ENCODE assay signal across 20 cellular contexts in the genomic region with DNA sequence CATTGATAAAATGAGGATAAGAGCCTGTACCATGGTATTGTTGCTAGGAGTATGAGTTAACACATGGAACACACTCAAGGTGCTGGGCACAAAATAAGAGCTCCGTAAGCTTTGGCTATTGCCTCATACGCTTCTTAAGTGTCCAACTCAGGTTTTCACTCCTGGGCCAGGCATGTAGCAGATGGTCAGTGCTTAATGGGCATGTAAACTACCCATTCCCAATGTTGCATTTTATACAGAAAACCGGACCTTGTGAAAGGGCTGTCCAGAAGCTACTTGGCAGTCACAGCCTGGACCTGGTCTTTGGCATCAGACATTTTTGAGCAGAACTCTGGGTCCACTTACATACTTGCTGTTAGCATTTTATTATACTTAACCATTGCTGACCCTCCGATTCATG.
"Had no signal": no experiment of that assay in that cellular context is flagged by ENCODE, and none has a peak within 500 bp of the region (broad histone marks: within the 10 kb centered on the region; RNA-seq: fewer than 3 reads in every experiment).

No MANE protein-coding gene starts in this region.

- DNase-seq: activated CD4-positive, alpha-beta memory T cell treated with anti-CD3 and anti-CD28 coated beads for 36 hours; activated CD4-positive, alpha-beta T cell treated with anti-CD3 and anti-CD28 coated beads for 48 hours; activated naive CD4-positive, alpha-beta T cell treated with Interleukin-2 at 50 U/mL for 16 hours; activated naive CD8-positive, alpha-beta T cell treated with anti-CD3 and anti-CD28 coated beads, Interleukin-2, amount 10 ng/mL, durations not matched to agents 7 days and 5 days; activated T-cell treated with anti-CD3 and anti-CD28 coated beads, Interleukin-2, amount 50 U/mL, for 48 hours; amniotic stem cell; erythroblast; foreskin fibroblast; retina; stimulated activated CD4-positive, alpha-beta T cell treated with anti-CD3 and anti-CD28 coated beads, Interleukin-2, amount 100 ng/mL, for 48 hours; stimulated activated CD8-positive, alpha-beta memory T cell treated with anti-CD3 and anti-CD28 coated beads, Interleukin-4, amount 100 ng/mL, for 48 hours; stimulated activated naive CD4-positive, alpha-beta T cell had no signal

- H3K27me3 Mint-ChIP-seq: activated CD4-positive, alpha-beta memory T cell treated with anti-CD3 and anti-CD28 coated beads for 36 hours; activated naive CD8-positive, alpha-beta T cell treated with anti-CD3 and anti-CD28 coated beads, Interleukin-2, amount 10 ng/mL, durations not matched to agents 7 days and 5 days; memory B cell; progenitor cell of endocrine pancreas; type B pancreatic cell had no signal

- H3K27ac Mint-ChIP-seq: activated CD4-positive, alpha-beta memory T cell treated with anti-CD3 and anti-CD28 coated beads for 36 hours; activated naive CD8-positive, alpha-beta T cell treated with anti-CD3 and anti-CD28 coated beads, Interleukin-2, amount 10 ng/mL, durations not matched to agents 7 days and 5 days; progenitor cell of endocrine pancreas; type B pancreatic cell had no signal

- H3K27ac ChIP-seq: breast epithelium, thoracic aorta, vagina had no signal

- H3K27me3 ChIP-seq: breast epithelium, vagina had no signal

- ATAC-seq: natural killer cell treated with Interleukin-12 subunit alpha and Interleukin-12 subunit beta and Interleukin-15 and Interleukin-18, amount 100 ng/mL, for 72 hours had no signal

- H3K9me3 ChIP-seq: breast epithelium, thoracic aorta, vagina had no signal

- H3K4me1 ChIP-seq: breast epithelium, vagina had no signal

- H3K4me3 ChIP-seq: breast epithelium, thoracic aorta, vagina had no signal

- H3K36me3 ChIP-seq: breast epithelium, thoracic aorta, vagina had no signal

- H3K9me3 Mint-ChIP-seq: activated CD4-positive, alpha-beta memory T cell treated with anti-CD3 and anti-CD28 coated beads for 36 hours; activated naive CD8-positive, alpha-beta T cell treated with anti-CD3 and anti-CD28 coated beads, Interleukin-2, amount 10 ng/mL, durations not matched to agents 7 days and 5 days; natural killer cell treated with Interleukin-12 subunit alpha and Interleukin-12 subunit beta and Interleukin-15 and Interleukin-18, amount 100 ng/mL, for 72 hours; type B pancreatic cell had no signal

- FAIRE-seq: endometrium had no signal

- H3K4me3 Mint-ChIP-seq: activated CD4-positive, alpha-beta memory T cell treated with anti-CD3 and anti-CD28 coated beads for 36 hours; activated naive CD8-positive, alpha-beta T cell treated with anti-CD3 and anti-CD28 coated beads, Interleukin-2, amount 10 ng/mL, durations not matched to agents 7 days and 5 days; natural killer cell treated with Interleukin-12 subunit alpha and Interleukin-12 subunit beta and Interleukin-15 and Interleukin-18, amount 100 ng/mL, for 72 hours; type B pancreatic cell had no signal
